ENCODE assay signal across 1 cellular context in genomic region chr1:186781731-186782130, GRCh38.
TF ChIP-seq lines count a peak whose summit lies in the region.

No MANE protein-coding gene starts in this region.

TF ChIP-seq in SK-N-SH, 30 proteins besides CTCF, POLR2A, EP300 and RAD21 (continued from another document):
- TF ChIP-seq PBX3 (IDR thresholded peaks at IDR 0.05) (no peak), SMC3 (IDR thresholded peaks at IDR 0.05; ENCODE audit: low read depth, low read length) (no peak), TEAD4 (IDR thresholded peaks at IDR 0.05; ENCODE audit: borderline replicate concordance, insufficient read depth) (no peak), FOXJ3 (CRISPR knock-in tag; IDR thresholded peaks at IDR 0.05) (no peak), TCF12 (IDR thresholded peaks at IDR 0.05) (no peak), ELF1 (IDR thresholded peaks at IDR 0.05) (no peak), MXI1 (IDR thresholded peaks at IDR 0.05; ENCODE audit: low read depth, low read length) (no peak), ZBTB33 (IDR thresholded peaks at IDR 0.05; ENCODE audit: borderline replicate concordance, low read depth) (no peak), USF2 (IDR thresholded peaks at IDR 0.05; ENCODE audit: borderline replicate concordance, low read depth, low read length) (no peak), MEF2A (IDR thresholded peaks at IDR 0.05; ENCODE audit: borderline replicate concordance, low read depth) (no peak), RXRA (IDR thresholded peaks at IDR 0.05; ENCODE audit: borderline replicate concordance, low read depth) (no peak), FOXM1 (IDR thresholded peaks at IDR 0.05; ENCODE audit: low read depth) (no peak), SIN3A (IDR thresholded peaks at IDR 0.05; ENCODE audit: borderline replicate concordance, low read depth, low read length) (no peak), POLR2AphosphoS5 (IDR thresholded peaks at IDR 0.05; ENCODE audit: low read depth, low read length) (no peak), FOSL2 (IDR thresholded peaks at IDR 0.05; ENCODE audit: borderline replicate concordance, low read depth) (no peak), JUND (IDR thresholded peaks at IDR 0.05) (no peak), NFIC (IDR thresholded peaks at IDR 0.05; ENCODE audit: borderline replicate concordance) (no peak), EZH2phosphoT487 (IDR thresholded peaks at IDR 0.05; ENCODE audit: borderline replicate concordance, low read depth) (no peak)
- TF ChIP-seq, protein P1, sequence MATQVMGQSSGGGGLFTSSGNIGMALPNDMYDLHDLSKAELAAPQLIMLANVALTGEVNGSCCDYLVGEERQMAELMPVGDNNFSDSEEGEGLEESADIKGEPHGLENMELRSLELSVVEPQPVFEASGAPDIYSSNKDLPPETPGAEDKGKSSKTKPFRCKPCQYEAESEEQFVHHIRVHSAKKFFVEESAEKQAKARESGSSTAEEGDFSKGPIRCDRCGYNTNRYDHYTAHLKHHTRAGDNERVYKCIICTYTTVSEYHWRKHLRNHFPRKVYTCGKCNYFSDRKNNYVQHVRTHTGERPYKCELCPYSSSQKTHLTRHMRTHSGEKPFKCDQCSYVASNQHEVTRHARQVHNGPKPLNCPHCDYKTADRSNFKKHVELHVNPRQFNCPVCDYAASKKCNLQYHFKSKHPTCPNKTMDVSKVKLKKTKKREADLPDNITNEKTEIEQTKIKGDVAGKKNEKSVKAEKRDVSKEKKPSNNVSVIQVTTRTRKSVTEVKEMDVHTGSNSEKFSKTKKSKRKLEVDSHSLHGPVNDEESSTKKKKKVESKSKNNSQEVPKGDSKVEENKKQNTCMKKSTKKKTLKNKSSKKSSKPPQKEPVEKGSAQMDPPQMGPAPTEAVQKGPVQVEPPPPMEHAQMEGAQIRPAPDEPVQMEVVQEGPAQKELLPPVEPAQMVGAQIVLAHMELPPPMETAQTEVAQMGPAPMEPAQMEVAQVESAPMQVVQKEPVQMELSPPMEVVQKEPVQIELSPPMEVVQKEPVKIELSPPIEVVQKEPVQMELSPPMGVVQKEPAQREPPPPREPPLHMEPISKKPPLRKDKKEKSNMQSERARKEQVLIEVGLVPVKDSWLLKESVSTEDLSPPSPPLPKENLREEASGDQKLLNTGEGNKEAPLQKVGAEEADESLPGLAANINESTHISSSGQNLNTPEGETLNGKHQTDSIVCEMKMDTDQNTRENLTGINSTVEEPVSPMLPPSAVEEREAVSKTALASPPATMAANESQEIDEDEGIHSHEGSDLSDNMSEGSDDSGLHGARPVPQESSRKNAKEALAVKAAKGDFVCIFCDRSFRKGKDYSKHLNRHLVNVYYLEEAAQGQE (IDR thresholded peaks at IDR 0.05; ENCODE audit: low read depth, low read length): no peak
